Comparison of ENCODE assay signal across 8 cellular contexts in the genomic region with DNA sequence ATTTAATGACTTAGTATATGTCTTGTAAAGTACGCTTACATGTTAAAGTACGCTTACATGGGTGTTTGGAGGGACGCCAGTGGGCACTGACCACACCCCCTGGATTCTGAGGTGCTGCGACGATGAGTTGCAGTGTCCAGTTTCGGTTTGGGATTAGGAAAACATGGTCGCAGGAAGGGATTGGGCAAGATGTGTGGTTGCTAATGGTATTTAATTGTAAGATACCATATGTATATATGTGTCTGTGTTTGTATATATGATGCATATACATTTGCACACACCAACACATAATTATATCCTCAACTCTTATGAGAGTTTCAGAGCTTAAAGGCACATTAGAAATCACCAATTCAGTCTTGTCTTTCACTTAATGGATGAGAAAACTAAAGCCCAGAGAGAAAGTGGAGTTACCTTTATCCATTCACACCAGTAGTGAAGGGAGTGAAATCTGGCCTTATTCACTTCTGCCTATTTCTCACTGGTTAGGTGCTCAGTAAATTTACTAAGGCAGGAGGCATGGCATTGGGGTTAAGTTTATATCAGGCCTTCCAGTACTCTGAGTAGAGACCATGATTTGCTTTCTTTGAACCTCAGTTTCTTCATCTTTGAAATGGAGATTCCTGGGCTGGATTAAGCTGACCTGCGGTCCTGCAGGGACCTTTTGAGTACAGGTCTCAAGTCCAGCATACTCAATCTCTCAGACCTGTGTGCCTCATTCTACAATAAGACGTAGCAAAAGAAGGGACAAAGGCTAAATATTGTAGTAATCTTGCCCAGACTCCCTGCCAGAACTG. TPM values are rescaled to one million over a fixed set of nuclear protein-coding genes. Genes with fewer than 3 reads are reported as not detected.
DNase-seq lines count a peak whose midpoint lies in the region; ATAC-seq, FAIRE-seq and TF ChIP-seq lines count a peak whose summit lies in the region.

No MANE protein-coding gene starts in this region.

- H3K4me1 ChIP-seq in endothelial cell of umbilical vein (ENCODE audit: control insufficient read depth, extremely low read depth, insufficient read depth, low read length) (peaks cover 4% of the 10 kb centered on the region), muscle layer of colon (ENCODE audit: insufficient read depth, low read length) (peaks cover 7% of the 10 kb centered on the region)

- H3K36me3 ChIP-seq in endothelial cell of umbilical vein (ENCODE audit: control insufficient read depth in 2 of 2, extremely low read depth in 1 of 2, insufficient read depth in 2 of 2, low read length in 2 of 2), result no peaks in the 10 kb centered on the region
- no peaks in the 10 kb centered on the region for H3K36me3 ChIP-seq in muscle layer of colon (ENCODE audit: insufficient read depth, low read length)

- H3K9me1 ChIP-seq in endothelial cell of umbilical vein (replicated peaks; ENCODE audit: control insufficient read depth, extremely low read depth, insufficient read depth, low read length), result no peaks in the 10 kb centered on the region

- peak; percentile 0 for ATAC-seq in HG02610 (IDR thresholded peaks at IDR 0.05; ENCODE audit: unreplicated experiment)
- ATAC-seq in HG02763 (IDR thresholded peaks at IDR 0.05; ENCODE audit: unreplicated experiment), result no peak

- no peaks in the 10 kb centered on the region for H3K27me3 Mint-ChIP-seq in Calu3 (ENCODE audit: unreplicated experiment)

- H3K9ac ChIP-seq in endothelial cell of umbilical vein (replicated peaks; ENCODE audit: extremely low read depth, insufficient read depth, low read length) (peak overlapping the region; percentile 35), muscle layer of colon (ENCODE audit: low read length) (no peak overlapping the region)

- peaks cover 33% of the 10 kb centered on the region for H3K4me1 Mint-ChIP-seq in Calu3 (ENCODE audit: low read depth, unreplicated experiment)

- no peaks in the 10 kb centered on the region for H3K27me3 ChIP-seq in endothelial cell of umbilical vein (ENCODE audit: control insufficient read depth in 2 of 2, insufficient read depth in 2 of 2, low read length in 2 of 2)
- H3K27me3 ChIP-seq in muscle layer of colon (ENCODE audit: control insufficient read depth in 1 of 2, insufficient read depth in 2 of 2, low read length in 2 of 2), result no peaks in the 10 kb centered on the region

- H3K79me2 ChIP-seq in endothelial cell of umbilical vein (ENCODE audit: control insufficient read depth, insufficient read depth, low read length), result no peaks in the 10 kb centered on the region

- POLR2A ChIA-PET in RWPE1 (lab: Yijun Ruan, JAX; ENCODE audit: low non-redundant PET) (no interaction called here), endothelial cell of umbilical vein (lab: Charles Lee) (no interaction called here)

- peak overlapping the region; percentile 67 for H3K4me2 ChIP-seq in endothelial cell of umbilical vein (ENCODE audit: insufficient read depth, low read length)

- BruUV-seq in Calu3 (replicated peaks; lab: Mats Ljungman, UMichigan) (TSS peak; percentile 41), endothelial cell of umbilical vein (replicated peaks; lab: Mats Ljungman, UMichigan) (TSS peak; percentile 17)

- peaks cover 24% of the 10 kb centered on the region for H3K36me3 Mint-ChIP-seq in Calu3 (ENCODE audit: insufficient read depth, unreplicated experiment)

- intact Hi-C loops in Calu3 (cut with micrococcal nuclease; ENCODE audit: unreplicated experiment), result loop anchor here (5.0 kb wide), 1 partner anchor 45 kb away; no protein-coding TSS in a partner anchor
- intact Hi-C loops in endothelial cell of umbilical vein (cut with micrococcal nuclease), result loop anchor here (1.0 kb wide), 1 partner anchor 270 kb away; no protein-coding TSS in a partner anchor

- no peaks in the 10 kb centered on the region for H3K9me3 Mint-ChIP-seq in Calu3 (ENCODE audit: low read depth, unreplicated experiment)

- H3K9me3 ChIP-seq in endothelial cell of umbilical vein (replicated peaks; ENCODE audit: control insufficient read depth, insufficient read depth, low read length) (no peaks in the 10 kb centered on the region), muscle layer of colon (ENCODE audit: low read length) (no peaks in the 10 kb centered on the region)

- CTCF ChIA-PET in Calu3 (lab: Charles Lee), result no interaction called here
- CTCF ChIA-PET in RWPE1 (lab: Yijun Ruan, JAX), result interaction anchor here (0.6 kb wide), 1 partner anchor 18 kb away, joined by 3 read pairs; no protein-coding TSS in a partner anchor
- CTCF ChIA-PET in endothelial cell of umbilical vein (lab: Charles Lee), result interaction anchor here (1.5 to 2.9 kb wide), 3 partner anchors 21 to 51 kb away, joined by 3 to 17 read pairs (median 6); no protein-coding TSS in a partner anchor

- H3K4me3 ChIP-seq in endothelial cell of umbilical vein (replicated peaks in 1 of 3; ENCODE audit: insufficient read depth in 1 of 3, low read depth in 1 of 3, low read length in 3 of 3), result peak overlapping the region; percentile 5 to 77 (median 62)
- peak overlapping the region; percentile 93 to 96 for H3K4me3 ChIP-seq in muscle layer of colon (ENCODE audit: low read depth in 1 of 2, low read length in 2 of 2)

- peak overlapping the region; percentile 18 for H3K27ac Mint-ChIP-seq in Calu3 (ENCODE audit: unreplicated experiment)

- H3K27ac ChIP-seq in RWPE1 (peak overlapping the region; percentile 96), endothelial cell of umbilical vein (ENCODE audit: insufficient read depth, low read depth, low read length) (no peak overlapping the region), muscle layer of colon (ENCODE audit: low read depth, low read length) (peak overlapping the region; percentile 87)

- TF ChIP-seq CTCF in Calu3 (IDR thresholded peaks at IDR 0.05; ENCODE audit: unreplicated experiment) (no peak), RWPE1 (conservative IDR thresholded peaks at IDR 0.05; ENCODE audit: low read depth) (no peak), endothelial cell of umbilical vein (IDR thresholded peaks at IDR 0.05; ENCODE audit: extremely low read depth in 1 of 2, insufficient read depth in 1 of 2, low read depth in 1 of 2, low read length in 2 of 2) (no peak)

- no peaks in the 10 kb centered on the region for H4K20me1 ChIP-seq in endothelial cell of umbilical vein (replicated peaks; ENCODE audit: control insufficient read depth, extremely low read depth, insufficient read depth, low read length)

- H3K4me3 Mint-ChIP-seq in Calu3 (ENCODE audit: low read depth, unreplicated experiment), result peak overlapping the region; percentile 80

- peak overlapping the region; percentile 66 for H2AFZ ChIP-seq in endothelial cell of umbilical vein (ENCODE audit: low read depth, low read length)

- TF ChIP-seq POLR2A in endothelial cell of umbilical vein (IDR thresholded peaks at IDR 0.05; ENCODE audit: low read depth, low read length), result no peak

- peak; percentile 56 for FAIRE-seq in endothelial cell of umbilical vein (lab: Jason Lieb, UNC)

- dilution Hi-C loops in endothelial cell of umbilical vein (cut with MboI; ENCODE audit: extremely low pct_ligation_motif_present, low sequenced_read_pairs), result no loop called here

- DNase-seq in Calu3 (peak; percentile 46), RWPE1 (ENCODE audit: low spot score) (peak; percentile 64), endothelial cell of umbilical vein (ENCODE audit: low read depth, low spot score) (no peak), NK-92 (lab: John Stamatoyannopoulos, UW; ENCODE audit: unreplicated experiment) (no peak), iPS-NIHi11 (ENCODE audit: low spot score) (no peak)

TF ChIP-seq in endothelial cell of umbilical vein, 7 proteins besides CTCF, POLR2A, EP300 and RAD21:
- TF ChIP-seq JUN (IDR thresholded peaks at IDR 0.05; ENCODE audit: borderline replicate concordance, insufficient read depth, insufficient read length, low read depth) (no peak), MAX (IDR thresholded peaks at IDR 0.05; ENCODE audit: insufficient read depth, insufficient read length) (no peak), FOS (IDR thresholded peaks at IDR 0.05; ENCODE audit: borderline replicate concordance, insufficient read depth, low read length) (no peak), EZH2 (IDR thresholded peaks at IDR 0.05; ENCODE audit: borderline replicate concordance, low read depth, low read length, severe bottlenecking) (no peak), MYC (IDR thresholded peaks at IDR 0.05; ENCODE audit: low read depth, low read length) (no peak), POLR2AphosphoS5 (IDR thresholded peaks at IDR 0.05; ENCODE audit: insufficient read depth, low read depth, low read length) (no peak)

RNA-seq across cellular contexts. Expression of gene SMYD2, which starts 1.1 kb away (rescaled TPM):
- total RNA-seq in Calu3 (2022), result 36.1 and 47.5 TPM in 2 replicates
- total RNA-seq in endothelial cell of umbilical vein, result 20.9 and 22.0 TPM in 2 replicates
- 6.6 and 8.0 TPM in 2 replicates for polyA plus RNA-seq in endothelial cell of umbilical vein
- 14.7 and 15.5 TPM in 2 replicates for polyA plus RNA-seq in endothelial cell of umbilical vein (2011; cell fraction: cytosol; rRNA removed)
- 19.1 and 21.5 TPM in 2 replicates for polyA plus RNA-seq in endothelial cell of umbilical vein (2011; cell fraction: nucleus; rRNA removed)
- 10.6 and 22.1 TPM in 2 replicates for polyA plus RNA-seq in endothelial cell of umbilical vein (2012)
- polyA minus RNA-seq in endothelial cell of umbilical vein, result 7.0 and 11.0 TPM in 2 replicates
- 18.8 TPM for polyA minus RNA-seq in endothelial cell of umbilical vein (2011; cell fraction: cytosol; rRNA and poly(A)+ RNA removed)
- polyA minus RNA-seq in endothelial cell of umbilical vein (2011; cell fraction: nucleus; rRNA and poly(A)+ RNA removed), result 5.0 and 7.5 TPM in 2 replicates

Comparison
In these comparisons a context has a peak if more than half of its experiments do, and no peak if none do; other contexts are left out.
1. DNase-seq: peak in Calu3 (single experiment) and RWPE1 (single experiment); none in endothelial cell of umbilical vein (single experiment), NK-92 (single experiment) and iPS-NIHi11 (single experiment).